ENCODE assay signal across 2 cellular contexts in the genomic region with DNA sequence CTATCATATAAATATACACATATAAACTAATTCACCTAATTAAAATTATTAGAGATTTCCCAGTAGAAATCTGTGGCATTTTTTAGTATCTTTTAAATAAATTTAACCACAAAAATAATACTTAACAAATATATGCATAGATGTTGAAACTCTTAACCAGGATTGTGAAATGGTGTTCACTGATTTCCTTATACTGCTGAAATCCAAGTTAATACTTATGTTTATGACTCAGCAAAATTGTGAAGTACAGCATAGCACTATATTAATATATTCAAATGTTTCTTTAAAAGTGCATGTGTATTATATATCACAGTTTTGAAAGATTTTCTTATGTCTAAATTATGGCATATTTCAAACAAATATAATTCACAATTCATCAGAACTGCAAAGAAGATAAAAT.
TF ChIP-seq lines count a peak whose summit lies in the region.

No MANE protein-coding gene starts in this region.

TF ChIP-seq in SK-N-SH, 30 proteins besides CTCF, POLR2A, EP300 and RAD21 (continued from another document):
- TF ChIP-seq, protein P1, sequence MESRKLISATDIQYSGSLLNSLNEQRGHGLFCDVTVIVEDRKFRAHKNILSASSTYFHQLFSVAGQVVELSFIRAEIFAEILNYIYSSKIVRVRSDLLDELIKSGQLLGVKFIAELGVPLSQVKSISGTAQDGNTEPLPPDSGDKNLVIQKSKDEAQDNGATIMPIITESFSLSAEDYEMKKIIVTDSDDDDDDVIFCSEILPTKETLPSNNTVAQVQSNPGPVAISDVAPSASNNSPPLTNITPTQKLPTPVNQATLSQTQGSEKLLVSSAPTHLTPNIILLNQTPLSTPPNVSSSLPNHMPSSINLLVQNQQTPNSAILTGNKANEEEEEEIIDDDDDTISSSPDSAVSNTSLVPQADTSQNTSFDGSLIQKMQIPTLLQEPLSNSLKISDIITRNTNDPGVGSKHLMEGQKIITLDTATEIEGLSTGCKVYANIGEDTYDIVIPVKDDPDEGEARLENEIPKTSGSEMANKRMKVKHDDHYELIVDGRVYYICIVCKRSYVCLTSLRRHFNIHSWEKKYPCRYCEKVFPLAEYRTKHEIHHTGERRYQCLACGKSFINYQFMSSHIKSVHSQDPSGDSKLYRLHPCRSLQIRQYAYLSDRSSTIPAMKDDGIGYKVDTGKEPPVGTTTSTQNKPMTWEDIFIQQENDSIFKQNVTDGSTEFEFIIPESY (IDR thresholded peaks at IDR 0.05; ENCODE audit: borderline replicate concordance, low read depth) = no peak
- TF ChIP-seq RFX5 (IDR thresholded peaks at IDR 0.05; ENCODE audit: low read length) = no peak
- TF ChIP-seq USF1 (IDR thresholded peaks at IDR 0.05; ENCODE audit: borderline replicate concordance, low read depth) = no peak
- TF ChIP-seq FOXJ3 (CRISPR knock-in tag; IDR thresholded peaks at IDR 0.05) = no peak
- TF ChIP-seq FOXM1 (IDR thresholded peaks at IDR 0.05; ENCODE audit: low read depth) = no peak
- TF ChIP-seq GABPA (IDR thresholded peaks at IDR 0.05; ENCODE audit: low read depth) = no peak
- no peak for TF ChIP-seq NRF1 (IDR thresholded peaks at IDR 0.05; ENCODE audit: low read depth, low read length)
- no peak for TF ChIP-seq ELF1 (IDR thresholded peaks at IDR 0.05)
- no peak for TF ChIP-seq TEAD4 (IDR thresholded peaks at IDR 0.05; ENCODE audit: borderline replicate concordance, insufficient read depth)

TF ChIP-seq in SK-N-SH treated with all-trans-retinoic acid at 6 μM for 48 hours, 23 proteins besides CTCF, POLR2A, EP300 and RAD21 (continued from another document):
- TF ChIP-seq POU6F1 (CRISPR knock-in tag; IDR thresholded peaks at IDR 0.05; ENCODE audit: borderline replicate concordance, low read depth) = no peak
- TF ChIP-seq ZNF8 (CRISPR knock-in tag; IDR thresholded peaks at IDR 0.05) = no peak
- TF ChIP-seq ISL1 (CRISPR knock-in tag; IDR thresholded peaks at IDR 0.05) = no peak
- TF ChIP-seq ZNF70 (CRISPR knock-in tag; IDR thresholded peaks at IDR 0.05) = no peak
- TF ChIP-seq TCF4 (CRISPR knock-in tag; IDR thresholded peaks at IDR 0.05; ENCODE audit: borderline replicate concordance) = no peak
- TF ChIP-seq CSDC2 (CRISPR knock-in tag; IDR thresholded peaks at IDR 0.05) = no peak
- no peak for TF ChIP-seq CREB5 (CRISPR knock-in tag; IDR thresholded peaks at IDR 0.05; ENCODE audit: low read depth)
- no peak for TF ChIP-seq CSRNP3 (CRISPR knock-in tag; IDR thresholded peaks at IDR 0.05)
